ENCODE assay signal across 18 cellular contexts in the genomic region with DNA sequence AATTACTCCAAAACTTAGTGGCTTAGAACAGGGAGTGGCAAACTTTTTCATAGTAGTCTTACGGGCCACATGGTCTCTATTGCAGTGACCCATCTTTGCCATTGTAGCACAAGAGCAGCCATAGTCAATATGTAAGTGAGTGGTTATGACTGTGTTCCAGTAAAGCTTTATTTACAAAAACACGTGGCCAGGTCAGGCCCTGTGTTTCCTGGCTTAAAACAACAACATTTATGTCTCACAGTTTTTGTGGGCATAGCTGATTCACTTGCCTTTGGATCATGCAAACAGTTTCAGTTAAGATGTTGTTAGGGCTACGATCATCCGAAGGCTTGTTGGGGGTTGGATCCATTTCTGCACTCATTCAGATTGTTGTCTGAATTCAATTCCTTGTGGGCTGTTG.
"Had no signal": no experiment of that assay in that cellular context is flagged by ENCODE, and none has a peak within 500 bp of the region (broad histone marks: within the 10 kb centered on the region; RNA-seq: fewer than 3 reads in every experiment).

No MANE protein-coding gene starts in this region.

- H3K36me3 ChIP-seq: right lobe of liver, thoracic aorta had no signal

- H3K27me3 Mint-ChIP-seq: central memory CD8-positive, alpha-beta T cell; stimulated activated naive CD8-positive, alpha-beta T cell treated with anti-CD3 and anti-CD28 coated beads, Interleukin-15, amount 100 ng/mL, for 72 hours had no signal

- DNase-seq: activated CD4-positive, alpha-beta T cell treated with anti-CD3 and anti-CD28 coated beads, Interleukin-2, amount 50 U/mL, for 1 hour; activated CD4-positive, CD25-positive, alpha-beta regulatory T cell; activated naive CD4-positive, alpha-beta T cell treated with anti-CD3 and anti-CD28 coated beads for 36 hours; activated T-cell treated with anti-CD3 and anti-CD28 coated beads for 4 hours; foreskin melanocyte; kidney glomerular epithelial cell; nephron progenitor cell; psoas muscle; right lobe of liver; stimulated activated naive CD8-positive, alpha-beta T cell treated with anti-CD3 and anti-CD28 coated beads, Interleukin-15, amount 100 ng/mL, for 72 hours; SW 1271 had no signal

- H3K4me3 ChIP-seq: coronary artery, psoas muscle, right lobe of liver, smooth muscle cell, thoracic aorta had no signal

- H3K4me1 ChIP-seq: psoas muscle, right lobe of liver had no signal

- H3K9me3 ChIP-seq: right lobe of liver, thoracic aorta had no signal

- ATAC-seq: psoas muscle; right lobe of liver; stimulated activated naive CD8-positive, alpha-beta T cell treated with anti-CD3 and anti-CD28 coated beads, Interleukin-15, amount 100 ng/mL, for 72 hours had no signal

- H3K9me3 Mint-ChIP-seq: central memory CD8-positive, alpha-beta T cell; T-helper 2 cell treated with Interferon-gamma antibody and Interleukin-4, amounts not matched to agents 5 μg/mL and 100 μg/mL, for 36 hours had no signal

- H3K4me2 ChIP-seq: smooth muscle cell had no signal

- H3K27ac Mint-ChIP-seq: activated naive CD4-positive, alpha-beta T cell treated with anti-CD3 and anti-CD28 coated beads for 36 hours; activated T-helper 2 cell treated with anti-CD3 and anti-CD28 coated beads, Interferon-gamma antibody, Interleukin-2, Interleukin-4, amounts not matched to agents 10 μg/mL and 5 μg/mL and 100 μg/mL, durations not matched to agents 14 hours and 24 hours and 36 hours; nephron progenitor cell; stimulated activated naive CD8-positive, alpha-beta T cell treated with anti-CD3 and anti-CD28 coated beads, Interleukin-15, amount 100 ng/mL, for 72 hours; T-helper 2 cell treated with Interferon-gamma antibody and Interleukin-4, amounts not matched to agents 5 μg/mL and 100 μg/mL, for 36 hours had no signal

- H3K4me3 Mint-ChIP-seq: activated naive CD4-positive, alpha-beta T cell treated with anti-CD3 and anti-CD28 coated beads for 36 hours; central memory CD8-positive, alpha-beta T cell; nephron progenitor cell; stimulated activated naive CD8-positive, alpha-beta T cell treated with anti-CD3 and anti-CD28 coated beads, Interleukin-15, amount 100 ng/mL, for 72 hours; T-helper 2 cell treated with Interferon-gamma antibody and Interleukin-4, amounts not matched to agents 5 μg/mL and 100 μg/mL, for 36 hours had no signal

- H3K27me3 ChIP-seq: right lobe of liver had no signal

- H3K27ac ChIP-seq: coronary artery, psoas muscle, right lobe of liver, thoracic aorta had no signal

- FAIRE-seq: urothelium cell line had no signal

- H3K4me1 Mint-ChIP-seq: central memory CD8-positive, alpha-beta T cell; nephron progenitor cell; stimulated activated naive CD8-positive, alpha-beta T cell treated with anti-CD3 and anti-CD28 coated beads, Interleukin-15, amount 100 ng/mL, for 72 hours had no signal
